Comparison of ENCODE assay signal across 36 cellular contexts in genomic region chr10:53107711-53108110, GRCh38.
A peak's percentile ranks its signal among the peaks of the same experiment; 100 is the strongest.
DNase-seq lines count a peak whose midpoint lies in the region; ATAC-seq, FAIRE-seq and TF ChIP-seq lines count a peak whose summit lies in the region.
"Had no signal": no experiment of that assay in that cellular context is flagged by ENCODE, and none has a peak within 500 bp of the region (broad histone marks: within the 10 kb centered on the region; RNA-seq: fewer than 3 reads in every experiment).

No MANE protein-coding gene starts in this region.

- H3K79me2 ChIP-seq in GM23338 (replicated peaks; ENCODE audit: insufficient read depth): no peaks in the 10 kb centered on the region

- intact Hi-C loops in pancreas (cut with DNase I): no loop called here

- H3K9me2 ChIP-seq in GM23338 (ENCODE audit: insufficient read depth): no peaks in the 10 kb centered on the region

- no peaks in the 10 kb centered on the region for H3K27me3 ChIP-seq in GM23338 (ENCODE audit: insufficient read depth)
- no peaks in the 10 kb centered on the region for H3K27me3 ChIP-seq in pancreas
- H3K27me3 ChIP-seq: BE2C; BLaER1; BLaER1 treated with 17β-estradiol and CSF1 and Interleukin-3, amounts not matched to agents 10 nM and 100 nM had no signal

- no peaks in the 10 kb centered on the region for H4K20me1 ChIP-seq in GM23338 (replicated peaks; ENCODE audit: insufficient read depth)
- H4K20me1 ChIP-seq: BLaER1; BLaER1 treated with 17β-estradiol and CSF1 and Interleukin-3, amounts not matched to agents 10 nM and 100 nM had no signal

- H3K4me1 Mint-ChIP-seq in GM23338 (peaks cover 8% of the 10 kb centered on the region), immature natural killer cell (no peaks in the 10 kb centered on the region)
- H3K4me1 Mint-ChIP-seq: B cell; CD8-positive, alpha-beta memory T cell had no signal

- FAIRE-seq in pancreas (lab: Jason Lieb, UNC): no peak
- FAIRE-seq: A204.1, A549, D721Med had no signal

- H3K27ac Mint-ChIP-seq in GM23338 (no peak overlapping the region), immature natural killer cell (no peak overlapping the region)
- H3K27ac Mint-ChIP-seq: B cell; CD14-positive monocyte; CD4-positive, alpha-beta memory T cell; CD4-positive, alpha-beta T cell; CD4-positive, CD25-positive, alpha-beta regulatory T cell; CD8-positive, alpha-beta memory T cell; CD8-positive, alpha-beta T cell had no signal

- H3K36me3 Mint-ChIP-seq in GM23338 (ENCODE audit: low read depth) (peaks cover 22% of the 10 kb centered on the region), immature natural killer cell (peaks cover 0 to 3% (median 0%) of the 10 kb centered on the region in 3 donors)
- H3K36me3 Mint-ChIP-seq: CD14-positive monocyte; CD4-positive, alpha-beta memory T cell; CD4-positive, CD25-positive, alpha-beta regulatory T cell; CD8-positive, alpha-beta memory T cell; CD8-positive, alpha-beta T cell had no signal

- H3K4me3 Mint-ChIP-seq in GM23338 (no peak overlapping the region), immature natural killer cell (no peak overlapping the region)
- H3K4me3 Mint-ChIP-seq: B cell; CD14-positive monocyte; CD4-positive, alpha-beta memory T cell; CD4-positive, alpha-beta T cell; CD4-positive, CD25-positive, alpha-beta regulatory T cell; CD8-positive, alpha-beta memory T cell; CD8-positive, alpha-beta T cell had no signal

- DNase-seq in GM23338 (ENCODE audit: low spot score) (no peak), amniotic epithelial cell (ENCODE audit: low read depth) (peak; percentile 1), choroid plexus epithelial cell (ENCODE audit: low read depth) (peak; percentile 5), pancreas (no peak), GM13977 (ENCODE audit: low spot score) (no peak), NCI-H526 treated with DMSO at 0.1 percent for 48 hours (lab: John Stamatoyannopoulos, UW) (no peak), NCI-H2081 (lab: John Stamatoyannopoulos, UW) (no peak), immature natural killer cell (no peak)
- DNase-seq: 8988T; ACHN; AML-193; BE2C; C1 segment of cervical spinal cord; Caco-2; Calu3; CD4-positive, alpha-beta memory T cell; CD4-positive, alpha-beta T cell; CD4-positive, CD25-positive, alpha-beta regulatory T cell; CD8-positive, alpha-beta memory T cell; CD8-positive, alpha-beta T cell; COR-L47; DMS 273 treated with DMSO at 0.1 percent for 48 hours; DMS153; DMS79; DMS79 treated with DMSO at 0.1 percent for 48 hours; DND-41; EL had no signal

- H3F3A ChIP-seq in GM23338 (replicated peaks; ENCODE audit: low read depth): no peaks in the 10 kb centered on the region

- peaks cover 2% of the 10 kb centered on the region for H3K27me3 Mint-ChIP-seq in GM23338 (ENCODE audit: insufficient read depth, low read depth, poor library complexity)
- H3K27me3 Mint-ChIP-seq in immature natural killer cell (ENCODE audit: low read depth in 3 of 3): no peaks in the 10 kb centered on the region
- H3K27me3 Mint-ChIP-seq: B cell; CD4-positive, alpha-beta memory T cell; CD4-positive, alpha-beta T cell; CD4-positive, CD25-positive, alpha-beta regulatory T cell had no signal

- in situ Hi-C loops in GM13977 (cut with MboI; ENCODE audit: low pct_unique_long_range_greater_than_20kb, low sequenced_read_pairs, unreplicated experiment): no loop called here

- no peaks in the 10 kb centered on the region for H3K9me3 ChIP-seq in pancreas
- H3K9me3 ChIP-seq: A549, BE2C, BLaER1 had no signal

- H3K4me2 ChIP-seq in GM23338: no peak overlapping the region
- H3K4me2 ChIP-seq: A549; BLaER1; BLaER1 treated with 17β-estradiol and CSF1 and Interleukin-3, amounts not matched to agents 10 nM and 100 nM had no signal

- no peak overlapping the region for H3K27ac ChIP-seq in GM23338 (ENCODE audit: low read depth)
- peak overlapping the region in 1 of 4 donors; percentile 22 for H3K27ac ChIP-seq in pancreas
- H3K27ac ChIP-seq: 22Rv1; A549; BLaER1; BLaER1 treated with 17β-estradiol and CSF1 and Interleukin-3, amounts not matched to agents 10 nM and 100 nM; C4-2B had no signal

- no peak for ATAC-seq in GM23338
- peak; percentile 33 to 65 (median 57) for ATAC-seq in pancreas
- ATAC-seq: A549; CD8-positive, alpha-beta T cell had no signal

- H3K9me3 Mint-ChIP-seq in GM23338 (peaks cover 29% of the 10 kb centered on the region), immature natural killer cell (peaks cover 12 to 54% (median 16%) of the 10 kb centered on the region in 6 donors)

- H3K4me3 ChIP-seq in GM23338: no peak overlapping the region
- no peak overlapping the region for H3K4me3 ChIP-seq in choroid plexus epithelial cell (ENCODE audit: low read depth, low read length)
- H3K4me3 ChIP-seq in pancreas: no peak overlapping the region
- H3K4me3 ChIP-seq: A549; BLaER1; BLaER1 treated with 17β-estradiol and CSF1 and Interleukin-3, amounts not matched to agents 10 nM and 100 nM had no signal

- TF ChIP-seq CTCF in GM23338 (conservative IDR thresholded peaks at IDR 0.05; ENCODE audit: low read depth in 2 of 2): no peak
- TF ChIP-seq CTCF in choroid plexus epithelial cell (conservative IDR thresholded peaks at IDR 0.05; ENCODE audit: low read depth, low read length): no peak
- no peak for TF ChIP-seq CTCF in pancreas (IDR thresholded peaks at IDR 0.05)
- no peak for TF ChIP-seq CTCF in GM13977 (IDR thresholded peaks at IDR 0.05; ENCODE audit: extremely low read depth, insufficient read depth, missing control alignments)

- H3K36me3 ChIP-seq in GM23338 (ENCODE audit: insufficient read depth): no peaks in the 10 kb centered on the region
- no peaks in the 10 kb centered on the region for H3K36me3 ChIP-seq in pancreas
- H3K36me3 ChIP-seq: BE2C; BLaER1; BLaER1 treated with 17β-estradiol and CSF1 and Interleukin-3, amounts not matched to agents 10 nM and 100 nM had no signal

- peak overlapping the region; percentile 15; the same call in 1 of the 2 replicates for H2AFZ ChIP-seq in GM23338

- 33 to 34% methylated on average over 5 of the region's 5 CpGs for WGBS in pancreas, 2 donors

- H3K4me1 ChIP-seq in GM23338 (ENCODE audit: insufficient read depth): 0 out of 2 replicates have a peak, but pooled peaks cover 6% of the 10 kb centered on the region
- H3K4me1 ChIP-seq in pancreas: peaks cover 0 to 12% (median 0%) of the 10 kb centered on the region in 3 donors
- H3K4me1 ChIP-seq: A549, BE2C, BLaER1 had no signal

TF ChIP-seq in GM23338, 12 proteins besides CTCF, POLR2A, EP300 and RAD21:
- TF ChIP-seq EZH2 (IDR thresholded peaks at IDR 0.05; ENCODE audit: low read depth, unreplicated experiment): no peak
- TF ChIP-seq POLR2AphosphoS5 (IDR thresholded peaks at IDR 0.05; ENCODE audit: low read depth): no peak
- TF ChIP-seq CREB1 (CRISPR knock-in tag; IDR thresholded peaks at IDR 0.05; ENCODE audit: low read depth): no peak

Comparison
In these comparisons a context has a peak if more than half of its experiments do, and no peak if none do; other contexts are left out.
1. DNase-seq: peak in amniotic epithelial cell (single experiment) and choroid plexus epithelial cell (single experiment); none in GM23338 (single experiment), pancreas (0 of 6), GM13977 (single experiment), NCI-H526 treated with DMSO at 0.1 percent for 48 hours (single experiment), NCI-H2081 (0 of 2) and immature natural killer cell (0 of 3).